ENCODE assay signal across 8 cellular contexts in genomic region chr16:76265434-76266045, GRCh38. TPM values are rescaled to one million over a fixed set of nuclear protein-coding genes. Genes with fewer than 3 reads are reported as not detected.
DNase-seq lines count a peak whose midpoint lies in the region; ATAC-seq lines count a peak whose summit lies in the region.

No MANE protein-coding gene starts in this region.

- no peaks in the 10 kb centered on the region for H3K27me3 Mint-ChIP-seq in effector memory CD8-positive, alpha-beta T cell

- H3K27me3 ChIP-seq in MG63: no peaks in the 10 kb centered on the region

- H3K4me3 ChIP-seq in MG63: no peak overlapping the region

- no peaks in the 10 kb centered on the region for H3K36me3 Mint-ChIP-seq in effector memory CD8-positive, alpha-beta T cell (ENCODE audit: insufficient read depth)

- no peaks in the 10 kb centered on the region for H3K36me3 ChIP-seq in MG63

- H3K4me3 Mint-ChIP-seq in effector memory CD8-positive, alpha-beta T cell: no peak overlapping the region

- H3K27ac Mint-ChIP-seq in effector memory CD8-positive, alpha-beta T cell: peak overlapping the region in 1 of 2 donors; percentile 44

- H3K4me1 Mint-ChIP-seq in effector memory CD8-positive, alpha-beta T cell (ENCODE audit: low read depth in 2 of 2): no peaks in the 10 kb centered on the region

- intact Hi-C loops in posterior vena cava (cut with DNase I): no loop called here

- peak; percentile 43 for DNase-seq in DMS53 (lab: John Stamatoyannopoulos, UW)
- DNase-seq in RKO (ENCODE audit: low spot score): peak; percentile 59
- DNase-seq in foreskin melanocyte: peak; percentile 34
- no peak for DNase-seq in effector memory CD8-positive, alpha-beta T cell
- no peak for DNase-seq in posterior vena cava (ENCODE audit: low spot score)
- no peak for DNase-seq in MG63

- H3K9me3 ChIP-seq in MG63: no peaks in the 10 kb centered on the region

- H3K9me3 Mint-ChIP-seq in effector memory CD8-positive, alpha-beta T cell: peaks cover 4 to 44% of the 10 kb centered on the region in 2 donors

- peak; percentile 89 for ATAC-seq in GM18909 (IDR thresholded peaks at IDR 0.05; ENCODE audit: poor library complexity, unreplicated experiment)
- peak; percentile 93 for ATAC-seq in HG03139 (IDR thresholded peaks at IDR 0.05; ENCODE audit: unreplicated experiment)
- no peak for ATAC-seq in effector memory CD8-positive, alpha-beta T cell (replicated peaks)

RNA-seq across cellular contexts. Expression of gene CNTNAP4, which starts 11.7 kb away (rescaled TPM):
- under 1 TPM in 1 of 2 donors, not detected in 1; 0.24 TPM for total RNA-seq in posterior vena cava
- total RNA-seq in MG63 (2014; rRNA removed; shearing (Covaris generic); ENCODE audit: low replicate concordance): not detected in 2 replicates

Comparison
In these comparisons a context has a peak if more than half of its experiments do, and no peak if none do; other contexts are left out.
1. DNase-seq: peak in DMS53 (single experiment), RKO (single experiment) and foreskin melanocyte (single experiment); none in effector memory CD8-positive, alpha-beta T cell (0 of 3), posterior vena cava (single experiment) and MG63 (single experiment).